In the genomic region with DNA sequence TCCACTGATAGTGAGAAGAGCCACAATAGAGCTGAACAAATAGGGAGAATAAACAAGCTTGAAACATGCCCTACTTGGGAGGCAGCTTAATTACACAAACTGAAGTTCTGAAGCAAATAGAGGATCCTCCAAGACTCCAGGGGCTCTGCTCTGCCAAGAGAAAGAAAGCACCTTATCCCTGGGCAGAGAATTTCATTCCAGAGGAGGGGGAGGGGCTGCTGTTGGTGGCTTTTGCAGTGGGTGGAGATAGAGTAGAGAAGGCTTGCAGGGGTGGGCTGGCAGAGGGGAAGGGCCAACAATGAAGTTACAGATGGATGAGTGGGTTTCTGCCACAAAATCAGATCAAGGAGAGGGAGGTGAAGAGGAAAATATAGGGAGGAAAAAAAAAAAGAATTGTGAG, we compare ENCODE assay signal across 21 cellular contexts. TPM values are rescaled to one million over a fixed set of nuclear protein-coding genes. Genes with fewer than 3 reads are reported as not detected.
"Had no signal": no experiment of that assay in that cellular context is flagged by ENCODE, and none has a peak within 500 bp of the region (broad histone marks: within the 10 kb centered on the region; RNA-seq: fewer than 3 reads in every experiment).

No MANE protein-coding gene starts in this region.

- H3K27ac ChIP-seq: dorsolateral prefrontal cortex, lower lobe of right lung, right atrium auricular region, suprapubic skin, transverse colon had no signal

- H3K4me3 Mint-ChIP-seq: activated B cell treated with CpG ODN at 0.5 μM for 24 hours; activated CD4-positive, alpha-beta memory T cell treated with anti-CD3 and anti-CD28 coated beads, Interleukin-2, amount 10 ng/mL, durations not matched to agents 7 days and 5 days; activated CD8-positive, alpha-beta memory T cell treated with anti-CD3 and anti-CD28 coated beads, Interleukin-2, amount 10 ng/mL, durations not matched to agents 7 days and 5 days; activated naive CD8-positive, alpha-beta T cell; natural killer cell; stimulated activated naive CD8-positive, alpha-beta T cell treated with anti-CD3 and anti-CD28 coated beads, Interleukin-15, Interleukin-2, amounts not matched to agents 100 ng/mL and 50 ng/mL, for 24 hours; T-helper 2 cell treated with Interferon-gamma antibody and Interleukin-4, amounts not matched to agents 5 μg/mL and 100 μg/mL, for 36 hours had no signal

- H3K27me3 ChIP-seq: right atrium auricular region, suprapubic skin, transverse colon had no signal

- H3K36me3 ChIP-seq: heart left ventricle, lower lobe of right lung, right atrium auricular region, suprapubic skin, transverse colon had no signal

- H3K4me3 ChIP-seq: lower lobe of right lung, transverse colon had no signal

- H3K27ac Mint-ChIP-seq: activated B cell treated with CpG ODN at 0.5 μM for 24 hours; activated CD4-positive, alpha-beta memory T cell treated with anti-CD3 and anti-CD28 coated beads, Interleukin-2, amount 10 ng/mL, durations not matched to agents 7 days and 5 days; activated CD8-positive, alpha-beta memory T cell treated with anti-CD3 and anti-CD28 coated beads, Interleukin-2, amount 10 ng/mL, durations not matched to agents 7 days and 5 days; activated naive CD8-positive, alpha-beta T cell; natural killer cell; progenitor cell of endocrine pancreas; stimulated activated naive CD8-positive, alpha-beta T cell treated with anti-CD3 and anti-CD28 coated beads, Interleukin-15, Interleukin-2, amounts not matched to agents 100 ng/mL and 50 ng/mL, for 24 hours; T-helper 2 cell treated with Interferon-gamma antibody and Interleukin-4, amounts not matched to agents 5 μg/mL and 100 μg/mL, for 36 hours had no signal

- H3K9me2 ChIP-seq: SK-N-SH had no signal

- H3K27me3 Mint-ChIP-seq: activated B cell treated with CpG ODN at 0.5 μM for 24 hours; activated CD4-positive, alpha-beta memory T cell treated with anti-CD3 and anti-CD28 coated beads, Interleukin-2, amount 10 ng/mL, durations not matched to agents 7 days and 5 days; activated CD8-positive, alpha-beta memory T cell treated with anti-CD3 and anti-CD28 coated beads, Interleukin-2, amount 10 ng/mL, durations not matched to agents 7 days and 5 days; activated naive CD8-positive, alpha-beta T cell; stimulated activated naive CD8-positive, alpha-beta T cell treated with anti-CD3 and anti-CD28 coated beads, Interleukin-15, Interleukin-2, amounts not matched to agents 100 ng/mL and 50 ng/mL, for 24 hours had no signal

- H3K36me3 Mint-ChIP-seq: activated CD8-positive, alpha-beta memory T cell treated with anti-CD3 and anti-CD28 coated beads, Interleukin-2, amount 10 ng/mL, durations not matched to agents 7 days and 5 days; activated naive CD8-positive, alpha-beta T cell; natural killer cell had no signal

- H3K4me1 Mint-ChIP-seq: activated CD4-positive, alpha-beta memory T cell treated with anti-CD3 and anti-CD28 coated beads, Interleukin-2, amount 10 ng/mL, durations not matched to agents 7 days and 5 days; activated CD8-positive, alpha-beta memory T cell treated with anti-CD3 and anti-CD28 coated beads, Interleukin-2, amount 10 ng/mL, durations not matched to agents 7 days and 5 days had no signal

- DNase-seq: activated B cell treated with CpG ODN at 0.5 μM for 24 hours; activated CD4-positive, alpha-beta memory T cell treated with anti-CD3 and anti-CD28 coated beads, Interleukin-2, amount 10 ng/mL, durations not matched to agents 7 days and 5 days; activated CD4-positive, alpha-beta T cell treated with anti-CD3 and anti-CD28 coated beads for 48 hours; activated CD8-positive, alpha-beta memory T cell treated with anti-CD3 and anti-CD28 coated beads, Interleukin-2, amount 10 ng/mL, durations not matched to agents 7 days and 5 days; caudate nucleus; dorsolateral prefrontal cortex; erythroblast; heart left ventricle; islet precursor cell; left colon; lower lobe of right lung; natural killer cell; SK-N-SH; stimulated activated CD4-positive, alpha-beta T cell treated with anti-CD3 and anti-CD28 coated beads, Interleukin-2, amount 100 ng/mL, for 24 hours; transverse colon had no signal

- H3K4me1 ChIP-seq: lower lobe of right lung, right atrium auricular region, suprapubic skin, transverse colon had no signal

- H3K9ac ChIP-seq: SK-N-SH had no signal

- H3K9me3 Mint-ChIP-seq: activated B cell treated with CpG ODN at 0.5 μM for 24 hours; activated CD4-positive, alpha-beta memory T cell treated with anti-CD3 and anti-CD28 coated beads, Interleukin-2, amount 10 ng/mL, durations not matched to agents 7 days and 5 days; natural killer cell; stimulated activated naive CD8-positive, alpha-beta T cell treated with anti-CD3 and anti-CD28 coated beads, Interleukin-15, Interleukin-2, amounts not matched to agents 100 ng/mL and 50 ng/mL, for 24 hours; T-helper 2 cell treated with Interferon-gamma antibody and Interleukin-4, amounts not matched to agents 5 μg/mL and 100 μg/mL, for 36 hours had no signal

- H3K9me3 ChIP-seq: heart left ventricle, lower lobe of right lung, right atrium auricular region, SK-N-SH, suprapubic skin, transverse colon had no signal

- ATAC-seq: activated CD8-positive, alpha-beta memory T cell treated with anti-CD3 and anti-CD28 coated beads, Interleukin-2, amount 10 ng/mL, durations not matched to agents 7 days and 5 days; heart left ventricle; left colon; lower lobe of right lung; natural killer cell had no signal

RNA-seq across cellular contexts. Expression of gene LPAR4, which starts 1.0 kb away (rescaled TPM):
- total RNA-seq: natural killer cell had no signal
